ENCODE assay signal across 25 cellular contexts in genomic region chr9:34980181-34980761, GRCh38. TPM values are rescaled to one million over a fixed set of nuclear protein-coding genes. Genes with fewer than 3 reads are reported as not detected.
"Had no signal": no experiment of that assay in that cellular context is flagged by ENCODE, and none has a peak within 500 bp of the region (broad histone marks: within the 10 kb centered on the region; RNA-seq: fewer than 3 reads in every experiment).

No MANE protein-coding gene starts in this region.

- H3K36me3 ChIP-seq: MG63, Peyer's patch, SJSA1 had no signal

- H3K4me1 ChIP-seq: SJSA1 had no signal

- DNase-seq: IMR-90, Karpas-422, KG1, MG63, NCI-H1092 treated with DMSO at 0.1 percent for 48 hours, NCI-H1436, NCI-H187, NCI-H2029, NCI-H2081 treated with DMSO at 0.1 percent for 48 hours, NCI-H2171, NCI-H226, NCI-H446, NCI-H510A, NCI-H524 treated with DMSO at 0.1 percent for 48 hours, NCI-H69, NCI-H774, OCI-M1, PC-9, Peyer's patch, SIG-M5 had no signal

- H3K27ac ChIP-seq: PC-9, Peyer's patch, SJSA1, SK-N-MC had no signal

- H3K4me3 ChIP-seq: MG63, PC-9, Peyer's patch, SJSA1, SK-N-MC had no signal

- H3K9me3 ChIP-seq: MG63, Peyer's patch, SJSA1 had no signal

- H3K27me3 ChIP-seq: MG63, Peyer's patch, SJSA1 had no signal

- H3K4me2 ChIP-seq: PC-9 had no signal

RNA-seq across cellular contexts. Expression of gene PHF24, which starts 22.2 kb away (rescaled TPM):
- total RNA-seq: HepG2, HT1080, IMR-90, PC-9, RPMI7951, SJSA1 had no signal
